ENCODE assay signal across 1 cellular context in the genomic region with DNA sequence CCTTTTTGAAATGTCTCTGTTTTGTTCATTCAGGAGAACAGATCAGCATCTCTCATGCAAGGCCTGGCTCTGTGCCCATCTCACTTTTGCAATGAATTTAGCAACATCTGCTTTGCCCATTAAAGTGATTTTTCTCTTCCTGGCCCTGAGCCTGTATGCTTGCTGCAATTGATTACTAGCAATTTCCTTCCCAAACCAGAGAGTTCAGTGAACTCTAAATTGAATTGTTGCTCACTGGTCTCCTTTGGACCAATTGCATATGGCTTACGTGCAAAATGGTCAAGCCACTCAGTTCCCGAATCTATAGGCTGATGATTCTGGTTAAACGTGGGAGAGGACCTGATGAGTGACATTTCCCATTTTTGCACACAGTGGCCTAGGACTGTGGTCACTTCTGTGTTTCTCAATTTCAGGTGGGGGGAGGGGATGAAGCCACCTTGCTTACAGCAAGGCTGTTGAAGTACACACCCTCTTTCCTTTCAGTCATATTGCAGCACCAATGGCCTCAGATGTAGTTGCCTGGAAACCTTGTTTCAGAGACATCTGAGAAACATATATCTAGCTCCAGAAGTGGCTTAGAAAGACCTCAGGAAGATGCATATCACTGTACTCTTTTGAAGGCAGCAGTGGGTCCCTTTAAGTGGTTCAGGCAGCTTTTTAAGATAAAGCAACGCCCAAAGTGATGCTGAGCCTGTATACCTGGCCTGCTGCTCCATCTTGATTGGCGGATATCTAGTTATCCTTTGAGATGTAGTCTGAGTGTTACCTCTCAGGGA.
TF ChIP-seq lines count a peak whose summit lies in the region.

No MANE protein-coding gene starts in this region.

TF ChIP-seq in GM23338, 12 proteins besides CTCF, POLR2A, EP300 and RAD21 (continued from another document):
- TF ChIP-seq, protein P1, sequence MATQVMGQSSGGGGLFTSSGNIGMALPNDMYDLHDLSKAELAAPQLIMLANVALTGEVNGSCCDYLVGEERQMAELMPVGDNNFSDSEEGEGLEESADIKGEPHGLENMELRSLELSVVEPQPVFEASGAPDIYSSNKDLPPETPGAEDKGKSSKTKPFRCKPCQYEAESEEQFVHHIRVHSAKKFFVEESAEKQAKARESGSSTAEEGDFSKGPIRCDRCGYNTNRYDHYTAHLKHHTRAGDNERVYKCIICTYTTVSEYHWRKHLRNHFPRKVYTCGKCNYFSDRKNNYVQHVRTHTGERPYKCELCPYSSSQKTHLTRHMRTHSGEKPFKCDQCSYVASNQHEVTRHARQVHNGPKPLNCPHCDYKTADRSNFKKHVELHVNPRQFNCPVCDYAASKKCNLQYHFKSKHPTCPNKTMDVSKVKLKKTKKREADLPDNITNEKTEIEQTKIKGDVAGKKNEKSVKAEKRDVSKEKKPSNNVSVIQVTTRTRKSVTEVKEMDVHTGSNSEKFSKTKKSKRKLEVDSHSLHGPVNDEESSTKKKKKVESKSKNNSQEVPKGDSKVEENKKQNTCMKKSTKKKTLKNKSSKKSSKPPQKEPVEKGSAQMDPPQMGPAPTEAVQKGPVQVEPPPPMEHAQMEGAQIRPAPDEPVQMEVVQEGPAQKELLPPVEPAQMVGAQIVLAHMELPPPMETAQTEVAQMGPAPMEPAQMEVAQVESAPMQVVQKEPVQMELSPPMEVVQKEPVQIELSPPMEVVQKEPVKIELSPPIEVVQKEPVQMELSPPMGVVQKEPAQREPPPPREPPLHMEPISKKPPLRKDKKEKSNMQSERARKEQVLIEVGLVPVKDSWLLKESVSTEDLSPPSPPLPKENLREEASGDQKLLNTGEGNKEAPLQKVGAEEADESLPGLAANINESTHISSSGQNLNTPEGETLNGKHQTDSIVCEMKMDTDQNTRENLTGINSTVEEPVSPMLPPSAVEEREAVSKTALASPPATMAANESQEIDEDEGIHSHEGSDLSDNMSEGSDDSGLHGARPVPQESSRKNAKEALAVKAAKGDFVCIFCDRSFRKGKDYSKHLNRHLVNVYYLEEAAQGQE (IDR thresholded peaks at IDR 0.05; ENCODE audit: unreplicated experiment) = no peak
- TF ChIP-seq STAT1 (IDR thresholded peaks at IDR 0.05; ENCODE audit: unreplicated experiment) = no peak
- TF ChIP-seq JUNB (IDR thresholded peaks at IDR 0.05; ENCODE audit: unreplicated experiment) = no peak
- no peak for TF ChIP-seq CREB1 (CRISPR knock-in tag; IDR thresholded peaks at IDR 0.05; ENCODE audit: low read depth)
- TF ChIP-seq, protein P2, sequence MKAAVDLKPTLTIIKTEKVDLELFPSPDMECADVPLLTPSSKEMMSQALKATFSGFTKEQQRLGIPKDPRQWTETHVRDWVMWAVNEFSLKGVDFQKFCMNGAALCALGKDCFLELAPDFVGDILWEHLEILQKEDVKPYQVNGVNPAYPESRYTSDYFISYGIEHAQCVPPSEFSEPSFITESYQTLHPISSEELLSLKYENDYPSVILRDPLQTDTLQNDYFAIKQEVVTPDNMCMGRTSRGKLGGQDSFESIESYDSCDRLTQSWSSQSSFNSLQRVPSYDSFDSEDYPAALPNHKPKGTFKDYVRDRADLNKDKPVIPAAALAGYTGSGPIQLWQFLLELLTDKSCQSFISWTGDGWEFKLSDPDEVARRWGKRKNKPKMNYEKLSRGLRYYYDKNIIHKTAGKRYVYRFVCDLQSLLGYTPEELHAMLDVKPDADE (IDR thresholded peaks at IDR 0.05) = no peak
- TF ChIP-seq EZH2phosphoT487 (IDR thresholded peaks at IDR 0.05; ENCODE audit: unreplicated experiment) = no peak
- no peak for TF ChIP-seq POLR2AphosphoS5 (IDR thresholded peaks at IDR 0.05; ENCODE audit: low read depth)
- no peak for TF ChIP-seq ZNF331 (CRISPR knock-in tag; IDR thresholded peaks at IDR 0.05; ENCODE audit: low read depth)
